ENCODE assay signal across 1 cellular context in genomic region chr1:59657873-59658465, GRCh38.
TF ChIP-seq lines count a peak whose summit lies in the region.

No MANE protein-coding gene starts in this region.

TF ChIP-seq in HepG2, 621 proteins besides CTCF, POLR2A, EP300 and RAD21 (continued from another document and continues in another):
- TF ChIP-seq ZBTB40 (IDR thresholded peaks at IDR 0.05), result no peak
- TF ChIP-seq ZBTB40 (CRISPR knock-in tag; IDR thresholded peaks at IDR 0.05), result no peak
- no peak for TF ChIP-seq ATF3 (CRISPR knock-in tag; IDR thresholded peaks at IDR 0.05)
- no peak for TF ChIP-seq HDAC1 (CRISPR knock-in tag; IDR thresholded peaks at IDR 0.05)
- no peak for TF ChIP-seq ATM (IDR thresholded peaks at IDR 0.05; ENCODE audit: borderline replicate concordance)
- TF ChIP-seq HINFP (CRISPR knock-in tag; IDR thresholded peaks at IDR 0.05; ENCODE audit: low read depth), result no peak
- 0 out of 2 replicates have a peak, but pooled peaks have one; percentile 51 for TF ChIP-seq ZNF710 (CRISPR knock-in tag; IDR thresholded peaks at IDR 0.05; ENCODE audit: borderline replicate concordance)
- TF ChIP-seq SOX13 (IDR thresholded peaks at IDR 0.05), result no peak
- TF ChIP-seq SOX13 (CRISPR knock-in tag; conservative IDR thresholded peaks at IDR 0.05 in 1 of 2, IDR thresholded peaks at IDR 0.05 in 1 of 2), result peak in 1 of 2 experiments; percentile 77; a peak in 2 of 4 replicates
- TF ChIP-seq ZNF292 (CRISPR knock-in tag; IDR thresholded peaks at IDR 0.05; ENCODE audit: borderline replicate concordance, low read depth), result no peak
- TF ChIP-seq PAXIP1 (CRISPR knock-in tag; conservative IDR thresholded peaks at IDR 0.05), result peak; percentile 44
- TF ChIP-seq CREB1 (IDR thresholded peaks at IDR 0.05), result no peak
- TF ChIP-seq CREB1 (CRISPR knock-in tag; IDR thresholded peaks at IDR 0.05), result peak; percentile 65
- TF ChIP-seq ZSCAN21 (CRISPR knock-in tag; IDR thresholded peaks at IDR 0.05; ENCODE audit: borderline replicate concordance), result peak; percentile 97
- TF ChIP-seq HOXA5 (CRISPR knock-in tag; IDR thresholded peaks at IDR 0.05), result no peak
- peak; percentile 59; the same call in 1 of the 2 replicates for TF ChIP-seq GATAD2A (CRISPR knock-in tag; IDR thresholded peaks at IDR 0.05)
- TF ChIP-seq SP140L (CRISPR knock-in tag; IDR thresholded peaks at IDR 0.05; ENCODE audit: borderline replicate concordance), result no peak
- TF ChIP-seq HDAC2 (CRISPR knock-in tag; IDR thresholded peaks at IDR 0.05), result peak; percentile 65
- TF ChIP-seq NFIC (IDR thresholded peaks at IDR 0.05; ENCODE audit: low read length), result peak; percentile 40; the same call in 1 of the 2 replicates
- TF ChIP-seq CREM (IDR thresholded peaks at IDR 0.05), result 0 out of 2 replicates have a peak, but pooled peaks have one; percentile 21
- TF ChIP-seq CREM (CRISPR knock-in tag; IDR thresholded peaks at IDR 0.05), result no peak
- no peak for TF ChIP-seq HOXA3 (CRISPR knock-in tag; IDR thresholded peaks at IDR 0.05)
- TF ChIP-seq ZNF546 (CRISPR knock-in tag; conservative IDR thresholded peaks at IDR 0.05), result no peak
- TF ChIP-seq KLF13 (CRISPR knock-in tag; IDR thresholded peaks at IDR 0.05), result no peak
- TF ChIP-seq ZNF841 (CRISPR knock-in tag; IDR thresholded peaks at IDR 0.05; ENCODE audit: borderline replicate concordance), result no peak
- peak in 1 of 2 experiments; percentile 22; a peak in 1 of 4 replicates for TF ChIP-seq MAFK (conservative IDR thresholded peaks at IDR 0.05 in 1 of 2, IDR thresholded peaks at IDR 0.05 in 1 of 2; ENCODE audit: low read length in 2 of 2)
- TF ChIP-seq PPARG (CRISPR knock-in tag; conservative IDR thresholded peaks at IDR 0.05), result peak; percentile 71
- peak; percentile 35; the same call in 1 of the 2 replicates for TF ChIP-seq SOX5 (CRISPR knock-in tag; IDR thresholded peaks at IDR 0.05; ENCODE audit: borderline replicate concordance)
- peak; percentile 87 for TF ChIP-seq FOSL2 (CRISPR knock-in tag; IDR thresholded peaks at IDR 0.05)
- peak; percentile 100 for TF ChIP-seq ZNF205 (CRISPR knock-in tag; IDR thresholded peaks at IDR 0.05)
- TF ChIP-seq PRDM15 (CRISPR knock-in tag; IDR thresholded peaks at IDR 0.05), result no peak
- TF ChIP-seq SOX6 (IDR thresholded peaks at IDR 0.05), result no peak
- peak; percentile 52; the same call in 1 of the 2 replicates for TF ChIP-seq SOX6 (CRISPR knock-in tag; IDR thresholded peaks at IDR 0.05)
- 0 out of 2 replicates have a peak, but pooled peaks have one; percentile 32 for TF ChIP-seq SAP130 (CRISPR knock-in tag; IDR thresholded peaks at IDR 0.05; ENCODE audit: low read depth)
- TF ChIP-seq JUN (CRISPR knock-in tag; IDR thresholded peaks at IDR 0.05), result no peak
- peak; percentile 63; the same call in 1 of the 2 replicates for TF ChIP-seq HNF4G (IDR thresholded peaks at IDR 0.05; ENCODE audit: borderline replicate concordance, low read depth, low read length)
- TF ChIP-seq HNF4G (CRISPR knock-in tag; IDR thresholded peaks at IDR 0.05; ENCODE audit: borderline replicate concordance, low read depth), result no peak
- no peak; the same call in 1 of the 2 replicates for TF ChIP-seq ZNF281 (CRISPR knock-in tag; IDR thresholded peaks at IDR 0.05; ENCODE audit: borderline replicate concordance)
